7 cellular contexts compared by ENCODE assay signal in genomic region chr12:53452159-53453077, GRCh38. TPM values are rescaled to one million over a fixed set of nuclear protein-coding genes. Genes with fewer than 3 reads are reported as not detected.
DNase-seq lines count a peak whose midpoint lies in the region; ATAC-seq and TF ChIP-seq lines count a peak whose summit lies in the region.

No MANE protein-coding gene starts in this region.

- peaks cover 24% of the 10 kb centered on the region for H3K4me1 Mint-ChIP-seq in neural crest cell
- H3K4me1 Mint-ChIP-seq in stimulated activated naive CD8-positive, alpha-beta T cell treated with anti-CD3 and anti-CD28 coated beads, Interleukin-15, Interleukin-2, amounts not matched to agents 100 ng/mL and 50 ng/mL, for 24 hours (ENCODE audit: low read depth): peaks cover 47% of the 10 kb centered on the region

- H3K27ac ChIP-seq in RWPE1: peak overlapping the region; percentile 89

- peak overlapping the region; percentile 100 for H3K27ac Mint-ChIP-seq in neural crest cell (ENCODE audit: unreplicated experiment)
- H3K27ac Mint-ChIP-seq in stimulated activated naive CD8-positive, alpha-beta T cell treated with anti-CD3 and anti-CD28 coated beads, Interleukin-15, Interleukin-2, amounts not matched to agents 100 ng/mL and 50 ng/mL, for 24 hours: peak overlapping the region; percentile 99

- no peaks in the 10 kb centered on the region for H3K27me3 Mint-ChIP-seq in neural crest cell (ENCODE audit: low read depth)
- H3K27me3 Mint-ChIP-seq in stimulated activated naive CD8-positive, alpha-beta T cell treated with anti-CD3 and anti-CD28 coated beads, Interleukin-15, Interleukin-2, amounts not matched to agents 100 ng/mL and 50 ng/mL, for 24 hours: no peaks in the 10 kb centered on the region

- POLR2A ChIA-PET in RWPE1 (lab: Yijun Ruan, JAX; ENCODE audit: low non-redundant PET): no interaction called here

- CTCF ChIA-PET in RWPE1 (lab: Yijun Ruan, JAX): interaction anchor here (0.7 kb wide), 1 partner anchor 25 kb away, joined by 5 read pairs; no protein-coding TSS in a partner anchor

- TF ChIP-seq CTCF in RWPE1 (conservative IDR thresholded peaks at IDR 0.05; ENCODE audit: low read depth) (peak; percentile 61), foreskin fibroblast (IDR thresholded peaks at IDR 0.05; ENCODE audit: low read depth, low read length) (no peak), neural crest cell (conservative IDR thresholded peaks at IDR 0.05) (no peak)

- TF ChIP-seq POLR2A in GM18505 (IDR thresholded peaks at IDR 0.05; ENCODE audit: borderline replicate concordance, extremely low read depth, insufficient read depth, insufficient read length): peak; percentile 56

- peak; percentile 27 for ATAC-seq in GM18505 (IDR thresholded peaks at IDR 0.05; ENCODE audit: unreplicated experiment)

- no peaks in the 10 kb centered on the region for H3K9me3 Mint-ChIP-seq in neural crest cell
- no peaks in the 10 kb centered on the region for H3K9me3 Mint-ChIP-seq in stimulated activated naive CD8-positive, alpha-beta T cell treated with anti-CD3 and anti-CD28 coated beads, Interleukin-15, Interleukin-2, amounts not matched to agents 100 ng/mL and 50 ng/mL, for 24 hours

- H3K4me3 ChIP-seq in Jurkat, Clone E6-1 (ENCODE audit: low read length): peak overlapping the region; percentile 76
- H3K4me3 ChIP-seq in foreskin fibroblast (ENCODE audit: low read depth in 1 of 2, low read length in 2 of 2): peak overlapping the region; percentile 87 to 89

- peak; percentile 80 for DNase-seq in Jurkat, Clone E6-1 (ENCODE audit: low read depth, low spot score)
- DNase-seq in RWPE1 (ENCODE audit: low spot score) (peak; percentile 80), foreskin fibroblast (peak; percentile 81 to 91), neural crest cell (ENCODE audit: low read depth, low spot score) (peak; percentile 80)
- DNase-seq in activated gamma-delta T cell treated with anti-CD3 and anti-CD28 coated beads, Interleukin-2, amount 50 U/mL, for 16 hours (ENCODE audit: low read depth): peak; percentile 64

- H3K36me3 Mint-ChIP-seq in neural crest cell (ENCODE audit: low read depth): peaks cover 22% of the 10 kb centered on the region
- peaks cover 61% of the 10 kb centered on the region for H3K36me3 Mint-ChIP-seq in stimulated activated naive CD8-positive, alpha-beta T cell treated with anti-CD3 and anti-CD28 coated beads, Interleukin-15, Interleukin-2, amounts not matched to agents 100 ng/mL and 50 ng/mL, for 24 hours (ENCODE audit: low read depth)

- H3K4me3 Mint-ChIP-seq in neural crest cell: peak overlapping the region; percentile 99
- H3K4me3 Mint-ChIP-seq in stimulated activated naive CD8-positive, alpha-beta T cell treated with anti-CD3 and anti-CD28 coated beads, Interleukin-15, Interleukin-2, amounts not matched to agents 100 ng/mL and 50 ng/mL, for 24 hours: peak overlapping the region; percentile 94

RNA-seq across cellular contexts. Expression of gene PCBP2, which starts 0.5 kb away (rescaled TPM):
- polyA plus RNA-seq in Jurkat, Clone E6-1 (2012; ENCODE audit: insufficient read depth, insufficient read length): 906 TPM
- 1,351 and 1,375 TPM in 2 replicates for total RNA-seq in neural crest cell

RNA-seq across cellular contexts. Expression of gene PRR13, which starts 10.9 kb away (rescaled TPM):
- polyA plus RNA-seq in Jurkat, Clone E6-1 (2012; ENCODE audit: insufficient read depth, insufficient read length): 423 TPM
- 82.8 and 89.1 TPM in 2 replicates for total RNA-seq in neural crest cell

RNA-seq across cellular contexts. Expression of gene AMHR2, which starts 28.8 kb away (rescaled TPM):
- polyA plus RNA-seq in Jurkat, Clone E6-1 (2012; ENCODE audit: insufficient read depth, insufficient read length): not detected
- total RNA-seq in neural crest cell: not detected in 2 replicates

RNA-seq across cellular contexts. Expression of gene MAP3K12, which starts 46.8 kb away (rescaled TPM):
- polyA plus RNA-seq in Jurkat, Clone E6-1 (2012; ENCODE audit: insufficient read depth, insufficient read length): 14.3 TPM
- total RNA-seq in neural crest cell: 32.9 and 33.0 TPM in 2 replicates

RNA-seq across cellular contexts. Expression of gene TARBP2, which starts 48.7 kb away (rescaled TPM):
- 64.9 TPM for polyA plus RNA-seq in Jurkat, Clone E6-1 (2012; ENCODE audit: insufficient read depth, insufficient read length)
- total RNA-seq in neural crest cell: 66.6 and 73.1 TPM in 2 replicates

Comparison
In these comparisons a context has a peak if more than half of its experiments do, and no peak if none do; other contexts are left out.
1. Peak in every context shown above with its lines: DNase-seq, ATAC-seq, H3K4me3 ChIP-seq and H3K27ac ChIP-seq.